23 cellular contexts compared by ENCODE assay signal in the genomic region with DNA sequence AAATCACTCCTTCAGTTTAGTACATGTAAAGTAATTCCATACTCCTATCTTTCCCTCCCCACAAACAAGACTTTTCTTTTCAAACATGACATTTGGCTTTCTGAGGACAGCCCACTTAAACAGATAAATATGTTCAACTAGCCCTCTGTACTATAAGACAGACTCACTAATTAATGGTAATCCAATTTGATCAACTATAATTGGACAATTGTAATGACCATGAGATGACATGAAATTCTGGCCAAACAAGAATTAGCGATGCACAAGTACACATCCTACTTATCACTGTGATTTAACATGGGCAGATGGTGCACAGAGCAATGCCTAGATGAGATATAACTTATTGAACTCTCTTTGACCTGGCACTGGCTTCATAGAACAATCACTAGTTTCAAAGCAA.
"Had no signal": no experiment of that assay in that cellular context is flagged by ENCODE, and none has a peak within 500 bp of the region (broad histone marks: within the 10 kb centered on the region; RNA-seq: fewer than 3 reads in every experiment).

No MANE protein-coding gene starts in this region.

- DNase-seq: activated CD4-positive, alpha-beta memory T cell treated with anti-CD3 and anti-CD28 coated beads for 36 hours; activated CD4-positive, alpha-beta T cell treated with anti-CD3 and anti-CD28 coated beads for 1 hour; activated CD4-positive, alpha-beta T cell treated with anti-CD3 and anti-CD28 coated beads for 48 hours; activated CD4-positive, alpha-beta T cell treated with anti-CD3 and anti-CD28 coated beads, Interleukin-2, amount 50 U/mL, for 1 hour; activated CD8-positive, alpha-beta memory T cell treated with anti-CD3 and anti-CD28 coated beads, Interleukin-2, amount 50 U/mL, for 48 hours; activated CD8-positive, alpha-beta T cell treated with anti-CD3 and anti-CD28 coated beads, Interleukin-2, amount 10 ng/mL, durations not matched to agents 7 days and 5 days; activated gamma-delta T cell; activated naive CD4-positive, alpha-beta T cell; activated naive CD4-positive, alpha-beta T cell treated with anti-CD3 and anti-CD28 coated beads, Interleukin-2, amount 10 ng/mL, durations not matched to agents 7 days and 5 days; activated naive CD8-positive, alpha-beta T cell treated with anti-CD3 and anti-CD28 coated beads, Interleukin-2, amount 10 ng/mL, durations not matched to agents 7 days and 5 days; activated T-cell treated with anti-CD3 and anti-CD28 coated beads for 4 hours; activated T-cell treated with anti-CD3 and anti-CD28 coated beads, Interleukin-2, amount 50 U/mL, for 24 hours; activated T-cell treated with anti-CD3 and anti-CD28 coated beads, Interleukin-2, amount 50 U/mL, for 72 hours; central memory CD4-positive, alpha-beta T cell; cerebellar nuclear complex; colonic mucosa; effector CD8-positive, alpha-beta T cell; foreskin fibroblast; head of caudate nucleus; T-helper 2 cell had no signal

- ATAC-seq: activated CD8-positive, alpha-beta T cell treated with anti-CD3 and anti-CD28 coated beads, Interleukin-2, amount 10 ng/mL, durations not matched to agents 7 days and 5 days; activated naive CD4-positive, alpha-beta T cell treated with anti-CD3 and anti-CD28 coated beads, Interleukin-2, amount 50 U/mL, for 72 hours; activated T-cell treated with anti-CD3 and anti-CD28 coated beads, Interleukin-2, amount 50 U/mL, for 72 hours; esophagus mucosa; WTC11 had no signal
